Comparison of ENCODE assay signal across 1 cellular context in the genomic region with DNA sequence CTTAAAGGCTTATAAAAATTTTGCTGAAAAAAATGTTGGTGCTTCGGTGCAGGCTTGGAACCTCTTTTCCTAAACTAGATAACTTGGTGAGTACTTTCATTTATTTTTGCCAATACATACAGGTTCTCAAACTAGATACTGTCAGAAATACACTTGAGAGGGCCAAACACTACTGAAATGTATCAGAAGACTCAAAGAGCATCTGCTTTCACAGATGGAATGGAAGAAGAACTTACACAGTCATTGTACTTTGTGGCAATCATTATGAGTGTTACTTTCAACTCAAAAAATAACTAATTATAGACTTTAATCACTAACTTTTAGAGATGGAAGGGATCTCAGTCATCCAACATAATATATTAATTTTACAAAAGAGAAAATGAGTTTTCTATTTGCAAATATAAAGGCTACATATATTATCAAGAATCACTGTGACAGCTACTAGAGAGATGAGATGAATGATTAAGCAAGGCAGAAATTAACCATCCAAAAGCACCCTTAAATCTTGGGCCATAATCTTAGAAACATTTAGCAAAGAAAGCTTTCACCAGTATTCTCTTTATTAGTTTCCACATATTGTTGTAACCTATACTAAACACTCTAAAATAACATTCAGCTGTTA.
TF ChIP-seq lines count a peak whose summit lies in the region.

No MANE protein-coding gene starts in this region.

TF ChIP-seq in HCT116, 20 proteins besides CTCF, POLR2A, EP300 and RAD21 (continued from another document):
- no peak for TF ChIP-seq YY1 (IDR thresholded peaks at IDR 0.05; ENCODE audit: extremely low read depth, insufficient replicate concordance, low read depth, low read length)
- TF ChIP-seq, protein P1, sequence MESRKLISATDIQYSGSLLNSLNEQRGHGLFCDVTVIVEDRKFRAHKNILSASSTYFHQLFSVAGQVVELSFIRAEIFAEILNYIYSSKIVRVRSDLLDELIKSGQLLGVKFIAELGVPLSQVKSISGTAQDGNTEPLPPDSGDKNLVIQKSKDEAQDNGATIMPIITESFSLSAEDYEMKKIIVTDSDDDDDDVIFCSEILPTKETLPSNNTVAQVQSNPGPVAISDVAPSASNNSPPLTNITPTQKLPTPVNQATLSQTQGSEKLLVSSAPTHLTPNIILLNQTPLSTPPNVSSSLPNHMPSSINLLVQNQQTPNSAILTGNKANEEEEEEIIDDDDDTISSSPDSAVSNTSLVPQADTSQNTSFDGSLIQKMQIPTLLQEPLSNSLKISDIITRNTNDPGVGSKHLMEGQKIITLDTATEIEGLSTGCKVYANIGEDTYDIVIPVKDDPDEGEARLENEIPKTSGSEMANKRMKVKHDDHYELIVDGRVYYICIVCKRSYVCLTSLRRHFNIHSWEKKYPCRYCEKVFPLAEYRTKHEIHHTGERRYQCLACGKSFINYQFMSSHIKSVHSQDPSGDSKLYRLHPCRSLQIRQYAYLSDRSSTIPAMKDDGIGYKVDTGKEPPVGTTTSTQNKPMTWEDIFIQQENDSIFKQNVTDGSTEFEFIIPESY (IDR thresholded peaks at IDR 0.05; ENCODE audit: extremely low read depth, insufficient replicate concordance, low read length): no peak
